ENCODE assay signal across 29 cellular contexts in genomic region chr6:10111975-10112374, GRCh38.
"Had no signal": no experiment of that assay in that cellular context is flagged by ENCODE, and none has a peak within 500 bp of the region (broad histone marks: within the 10 kb centered on the region; RNA-seq: fewer than 3 reads in every experiment).

No MANE protein-coding gene starts in this region.

- H3K9me3 Mint-ChIP-seq: stimulated activated effector memory CD8-positive, alpha-beta T cell treated with anti-CD3 and anti-CD28 coated beads, Interleukin-12 subunit alpha, Interleukin-12 subunit beta, amount 100 ng/mL, for 72 hours; stimulated activated naive CD8-positive, alpha-beta T cell treated with anti-CD3 and anti-CD28 coated beads, Interleukin-15, Interleukin-2, amounts not matched to agents 100 ng/mL and 50 ng/mL, for 24 hours; type B pancreatic cell had no signal

- H3K27ac ChIP-seq: stomach, suprapubic skin, testis, thoracic aorta, thyroid gland, tibial artery, tibial nerve, transverse colon, upper lobe of left lung, upper lobe of right lung, uterus, vagina had no signal

- H3K4me1 ChIP-seq: stomach, suprapubic skin, testis, thyroid gland, transverse colon, upper lobe of left lung, upper lobe of right lung, uterus, vagina had no signal

- DNase-seq: stimulated activated CD4-positive, alpha-beta T cell treated with anti-CD3 and anti-CD28 coated beads, Interleukin-2, amount 100 ng/mL, for 48 hours; stimulated activated CD4-positive, alpha-beta T cell treated with anti-CD3 and anti-CD28 coated beads, Interleukin-4, amount 100 ng/mL, for 1 hour; stimulated activated CD4-positive, alpha-beta T cell treated with anti-CD3 and anti-CD28 coated beads, Interleukin-4, amount 100 ng/mL, for 24 hours; stimulated activated CD4-positive, alpha-beta T cell treated with anti-CD3 and anti-CD28 coated beads, Interleukin-4, amount 100 ng/mL, for 4 hours; stimulated activated CD8-positive, alpha-beta memory T cell treated with anti-CD3 and anti-CD28 coated beads, Interleukin-4, amount 100 ng/mL, for 48 hours; stimulated activated naive B cell treated with anti-CD40 and anti-IgM and Interleukin-4, amounts not matched to agents 10 μg/mL and 1 μg/mL and 100 μg/mL, for 72 hours; stimulated activated naive CD4-positive, alpha-beta T cell; stimulated activated naive CD4-positive, alpha-beta T cell treated with Interleukin-2 at 50 U/mL for 16 hours; stimulated activated naive CD8-positive, alpha-beta T cell treated with anti-CD3 and anti-CD28 coated beads, Interleukin-15, amount 100 ng/mL, for 72 hours; stimulated activated naive CD8-positive, alpha-beta T cell treated with anti-CD3 and anti-CD28 coated beads, Interleukin-15, Interleukin-2, amounts not matched to agents 100 U/mL and 50 U/mL, for 24 hours; stomach; substantia nigra; testis; thyroid gland; tibial artery; transverse colon; trophoblast cell; upper lobe of left lung; upper lobe of right lung; uterus had no signal

- H3K4me3 Mint-ChIP-seq: stimulated activated effector memory CD8-positive, alpha-beta T cell treated with anti-CD3 and anti-CD28 coated beads, Interleukin-12 subunit alpha, Interleukin-12 subunit beta, amount 100 ng/mL, for 72 hours; stimulated activated memory B cell treated with anti-CD40 and anti-IgM and Interleukin-4, amounts not matched to agents 10 μg/mL and 1 μg/mL and 100 μg/mL, for 72 hours; stimulated activated naive B cell treated with anti-CD40 and anti-IgM and Interleukin-4, amounts not matched to agents 10 μg/mL and 1 μg/mL and 100 μg/mL, for 72 hours; stimulated activated naive CD8-positive, alpha-beta T cell treated with anti-CD3 and anti-CD28 coated beads, Interleukin-15, amount 100 ng/mL, for 72 hours; stimulated activated naive CD8-positive, alpha-beta T cell treated with anti-CD3 and anti-CD28 coated beads, Interleukin-15, Interleukin-2, amounts not matched to agents 100 ng/mL and 50 ng/mL, for 24 hours; type B pancreatic cell had no signal

- H3K4me3 ChIP-seq: stomach, suprapubic skin, thoracic aorta, thyroid gland, tibial artery, tibial nerve, transverse colon, upper lobe of left lung, upper lobe of right lung, uterus, vagina had no signal

- H3K27me3 ChIP-seq: testis, thyroid gland, transverse colon, upper lobe of left lung, uterus, vagina had no signal

- H3K4me1 Mint-ChIP-seq: stimulated activated effector memory CD8-positive, alpha-beta T cell treated with anti-CD3 and anti-CD28 coated beads, Interleukin-12 subunit alpha, Interleukin-12 subunit beta, amount 100 ng/mL, for 72 hours; stimulated activated memory B cell treated with anti-CD40 and anti-IgM and Interleukin-4, amounts not matched to agents 10 μg/mL and 1 μg/mL and 100 μg/mL, for 72 hours; stimulated activated naive B cell treated with anti-CD40 and anti-IgM and Interleukin-4, amounts not matched to agents 10 μg/mL and 1 μg/mL and 100 μg/mL, for 72 hours; stimulated activated naive CD8-positive, alpha-beta T cell treated with anti-CD3 and anti-CD28 coated beads, Interleukin-15, amount 100 ng/mL, for 72 hours had no signal

- H3K9me3 ChIP-seq: stomach, suprapubic skin, testis, thoracic aorta, thyroid gland, tibial artery, tibial nerve, transverse colon, upper lobe of left lung, upper lobe of right lung, uterus, vagina had no signal

- FAIRE-seq: urothelium cell line had no signal

- H3K27ac Mint-ChIP-seq: stimulated activated effector memory CD8-positive, alpha-beta T cell treated with anti-CD3 and anti-CD28 coated beads, Interleukin-12 subunit alpha, Interleukin-12 subunit beta, amount 100 ng/mL, for 72 hours; stimulated activated memory B cell treated with anti-CD40 and anti-IgM and Interleukin-4, amounts not matched to agents 10 μg/mL and 1 μg/mL and 100 μg/mL, for 72 hours; stimulated activated naive B cell treated with anti-CD40 and anti-IgM and Interleukin-4, amounts not matched to agents 10 μg/mL and 1 μg/mL and 100 μg/mL, for 72 hours; stimulated activated naive CD8-positive, alpha-beta T cell treated with anti-CD3 and anti-CD28 coated beads, Interleukin-15, amount 100 ng/mL, for 72 hours; stimulated activated naive CD8-positive, alpha-beta T cell treated with anti-CD3 and anti-CD28 coated beads, Interleukin-15, Interleukin-2, amounts not matched to agents 100 ng/mL and 50 ng/mL, for 24 hours; type B pancreatic cell had no signal

- H3K36me3 Mint-ChIP-seq: stimulated activated effector memory CD8-positive, alpha-beta T cell treated with anti-CD3 and anti-CD28 coated beads, Interleukin-12 subunit alpha, Interleukin-12 subunit beta, amount 100 ng/mL, for 72 hours; stimulated activated memory B cell treated with anti-CD40 and anti-IgM and Interleukin-4, amounts not matched to agents 10 μg/mL and 1 μg/mL and 100 μg/mL, for 72 hours; stimulated activated naive B cell treated with anti-CD40 and anti-IgM and Interleukin-4, amounts not matched to agents 10 μg/mL and 1 μg/mL and 100 μg/mL, for 72 hours had no signal

- H3K36me3 ChIP-seq: stomach, suprapubic skin, thoracic aorta, thyroid gland, tibial artery, tibial nerve, transverse colon, upper lobe of left lung, upper lobe of right lung, uterus, vagina had no signal

- ATAC-seq: stimulated activated effector memory CD8-positive, alpha-beta T cell treated with anti-CD3 and anti-CD28 coated beads, Interleukin-12 subunit alpha, Interleukin-12 subunit beta, amount 100 ng/mL, for 72 hours; stimulated activated memory B cell treated with anti-CD40 and anti-IgM and Interleukin-4, amounts not matched to agents 10 μg/mL and 1 μg/mL and 100 μg/mL, for 72 hours; stimulated activated naive B cell treated with anti-CD40 and anti-IgM and Interleukin-4, amounts not matched to agents 10 μg/mL and 1 μg/mL and 100 μg/mL, for 72 hours; stimulated activated naive CD8-positive, alpha-beta T cell treated with anti-CD3 and anti-CD28 coated beads, Interleukin-15, amount 100 ng/mL, for 72 hours; stimulated activated naive CD8-positive, alpha-beta T cell treated with anti-CD3 and anti-CD28 coated beads, Interleukin-15, Interleukin-2, amounts not matched to agents 100 U/mL and 50 U/mL, for 24 hours; upper lobe of right lung had no signal
